In genomic region chr10:117670116-117670515, GRCh38 we compare ENCODE assay signal across 6 cellular contexts.
"Had no signal": no experiment of that assay in that cellular context is flagged by ENCODE, and none has a peak within 500 bp of the region (broad histone marks: within the 10 kb centered on the region; RNA-seq: fewer than 3 reads in every experiment).

No MANE protein-coding gene starts in this region.

- H3K27ac Mint-ChIP-seq: GM23338, H9, IgD-negative memory B cell had no signal

- H3K27ac ChIP-seq: HL-60 had no signal

- H3K9me3 Mint-ChIP-seq: GM23338, H9, IgD-negative memory B cell had no signal

- H3K4me3 ChIP-seq: GM23338 had no signal

- DNase-seq: H9, HCEC 1CT, KBM-7 had no signal

- H3K36me3 Mint-ChIP-seq: IgD-negative memory B cell had no signal

- H3K4me3 Mint-ChIP-seq: GM23338, H9, IgD-negative memory B cell had no signal

- H3K4me1 Mint-ChIP-seq: IgD-negative memory B cell had no signal
